In the genomic region with DNA sequence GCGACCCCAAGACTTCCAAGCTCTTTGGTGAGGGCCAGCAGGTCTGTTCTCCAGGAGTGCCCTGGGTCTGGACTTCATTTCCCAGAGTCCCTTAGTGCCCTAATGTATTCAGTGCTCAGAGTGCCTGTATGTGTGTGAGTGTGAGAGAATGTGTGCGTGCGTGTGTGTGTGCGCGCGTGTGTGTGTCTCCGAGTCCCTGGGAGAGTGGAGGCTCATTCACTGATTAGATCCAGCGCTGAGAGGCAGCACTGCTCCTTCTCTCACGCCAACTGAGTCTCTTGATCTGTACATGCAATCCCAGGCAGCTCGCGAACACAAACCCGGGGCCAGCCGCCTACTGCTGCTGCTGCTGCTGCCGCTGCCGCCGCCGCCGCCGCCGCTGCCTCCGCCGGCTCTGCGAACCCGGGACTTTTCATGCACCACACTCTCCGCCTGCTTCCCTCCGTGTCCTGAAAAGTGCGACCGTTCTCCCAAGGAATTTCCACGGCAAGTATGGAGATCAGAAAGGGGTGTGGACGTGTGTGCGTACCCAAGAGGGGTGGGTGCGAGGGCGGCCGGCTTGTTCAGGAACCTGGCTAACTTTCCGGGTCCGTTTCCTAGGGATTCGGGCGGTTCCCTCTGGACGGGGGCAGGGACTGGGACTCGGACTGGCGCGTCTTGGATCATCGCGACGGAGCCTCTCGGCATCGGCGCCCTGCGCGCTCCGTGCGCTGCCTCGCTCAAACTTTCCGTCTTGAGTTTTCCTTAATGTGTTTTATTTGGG, we compare ENCODE assay signal across 8 cellular contexts. TPM values are rescaled to one million over a fixed set of nuclear protein-coding genes. Genes with fewer than 3 reads are reported as not detected.
A peak's percentile ranks its signal among the peaks of the same experiment; 100 is the strongest.
DNase-seq lines count a peak whose midpoint lies in the region; ATAC-seq and TF ChIP-seq lines count a peak whose summit lies in the region.

A gene (plus strand): TSS at position 215 of the 763 bp plus-strand sequence.

- H3K27ac ChIP-seq in fibroblast of lung (ENCODE audit: insufficient read depth, low read length), result no peak within 1 kb of the TSS
- H3K27ac ChIP-seq in mucosa of rectum (ENCODE audit: low read depth in 2 of 2, low read length in 2 of 2), result no peak within 1 kb of the TSS

- H3K79me2 ChIP-seq in fibroblast of lung (ENCODE audit: control insufficient read depth, insufficient read depth, low read length), result no peaks in the 10 kb centered on the region

- H4K20me1 ChIP-seq in fibroblast of lung (ENCODE audit: control insufficient read depth, extremely low read depth, insufficient read depth, low read length), result no peaks in the 10 kb centered on the region

- H3K4me1 ChIP-seq in fibroblast of lung (ENCODE audit: control insufficient read depth, extremely low read depth, insufficient read depth, low read length) (no peaks in the 10 kb centered on the region), mucosa of rectum (ENCODE audit: control insufficient read depth in 2 of 2, insufficient read depth in 2 of 2, low read length in 2 of 2) (peaks cover 17 to 19% of the 10 kb centered on the region in 2 donors)

- no peaks in the 10 kb centered on the region for H3K36me3 ChIP-seq in fibroblast of lung (ENCODE audit: control insufficient read depth, insufficient read depth, low read length)
- H3K36me3 ChIP-seq in mucosa of rectum (ENCODE audit: control insufficient read depth in 2 of 2, insufficient read depth in 2 of 2, low read length in 2 of 2), result no peaks in the 10 kb centered on the region

- H3K27me3 ChIP-seq in fibroblast of lung (ENCODE audit: control insufficient read depth, insufficient read depth, low read length) (peaks cover 62% of the 10 kb centered on the region), mucosa of rectum (ENCODE audit: control insufficient read depth in 2 of 2, insufficient read depth in 2 of 2, low read length in 2 of 2) (peaks cover 58 to 72% of the 10 kb centered on the region in 2 donors)

- no peak for ATAC-seq in GM19351 (IDR thresholded peaks at IDR 0.05; ENCODE audit: unreplicated experiment)

- peak; percentile 19 for DNase-seq in activated gamma-delta T cell treated with Interleukin-2 at 50 U/mL for 16 hours
- no peak for DNase-seq in activated gamma-delta T cell (lab: John Stamatoyannopoulos, UW)
- peak; percentile 99 for DNase-seq in NCI-H510A treated with DMSO at 0.1 percent for 48 hours (lab: John Stamatoyannopoulos, UW)
- DNase-seq in activated CD8-positive, alpha-beta memory T cell treated with anti-CD3 and anti-CD28 coated beads, Interleukin-2, amount 50 U/mL, for 4 hours, result peak; percentile 42
- DNase-seq in fibroblast of lung (ENCODE audit: low read depth in 2 of 2), result peak; percentile 57 to 76
- peak; percentile 97 for DNase-seq in superior temporal gyrus (ENCODE audit: extremely low spot score)

- no peak for TF ChIP-seq CTCF in fibroblast of lung (conservative IDR thresholded peaks at IDR 0.05 in 1 of 2, IDR thresholded peaks at IDR 0.05 in 1 of 2; ENCODE audit: low read depth in 1 of 2, low read length in 2 of 2)

- no peaks in the 10 kb centered on the region for H3K9me3 ChIP-seq in fibroblast of lung (ENCODE audit: control insufficient read depth, insufficient read depth, low read depth, low read length)
- H3K9me3 ChIP-seq in mucosa of rectum (ENCODE audit: control insufficient read depth in 2 of 2, low read length in 2 of 2), result no peaks in the 10 kb centered on the region

- peak within 1 kb of the TSS; percentile 6 to 49 (median 16) for H3K4me3 ChIP-seq in fibroblast of lung (replicated peaks in 1 of 4; ENCODE audit: control extremely low read depth in 1 of 4, insufficient read depth in 1 of 4, low read depth in 3 of 4, low read length in 4 of 4)
- H3K4me3 ChIP-seq in mucosa of rectum (ENCODE audit: low read length in 2 of 2), result peak within 1 kb of the TSS; percentile 61 to 72

- no peak within 1 kb of the TSS for H2AFZ ChIP-seq in fibroblast of lung (ENCODE audit: low read length)

- H3K9ac ChIP-seq in fibroblast of lung (ENCODE audit: insufficient read depth, low read length), result no peak within 1 kb of the TSS
- peak within 1 kb of the TSS in 1 of 2 donors; percentile 46 for H3K9ac ChIP-seq in mucosa of rectum (ENCODE audit: low read depth in 1 of 2, low read length in 2 of 2)

- peak within 1 kb of the TSS; percentile 59 for H3K4me2 ChIP-seq in fibroblast of lung (ENCODE audit: extremely low read depth, insufficient read depth, low read length)

RNA-seq across cellular contexts. Expression of the gene that starts here (rescaled TPM):
- 52.0 and 63.4 TPM in 2 replicates for total RNA-seq in fibroblast of lung
- 42.3 and 58.9 TPM in 2 replicates for polyA plus RNA-seq in fibroblast of lung
- polyA plus RNA-seq in fibroblast of lung (2012), result 47.7 and 62.1 TPM in 2 replicates
- polyA minus RNA-seq in fibroblast of lung (ENCODE audit: low replicate concordance), result 62.9 and 77.0 TPM in 2 replicates
